In the genomic region with DNA sequence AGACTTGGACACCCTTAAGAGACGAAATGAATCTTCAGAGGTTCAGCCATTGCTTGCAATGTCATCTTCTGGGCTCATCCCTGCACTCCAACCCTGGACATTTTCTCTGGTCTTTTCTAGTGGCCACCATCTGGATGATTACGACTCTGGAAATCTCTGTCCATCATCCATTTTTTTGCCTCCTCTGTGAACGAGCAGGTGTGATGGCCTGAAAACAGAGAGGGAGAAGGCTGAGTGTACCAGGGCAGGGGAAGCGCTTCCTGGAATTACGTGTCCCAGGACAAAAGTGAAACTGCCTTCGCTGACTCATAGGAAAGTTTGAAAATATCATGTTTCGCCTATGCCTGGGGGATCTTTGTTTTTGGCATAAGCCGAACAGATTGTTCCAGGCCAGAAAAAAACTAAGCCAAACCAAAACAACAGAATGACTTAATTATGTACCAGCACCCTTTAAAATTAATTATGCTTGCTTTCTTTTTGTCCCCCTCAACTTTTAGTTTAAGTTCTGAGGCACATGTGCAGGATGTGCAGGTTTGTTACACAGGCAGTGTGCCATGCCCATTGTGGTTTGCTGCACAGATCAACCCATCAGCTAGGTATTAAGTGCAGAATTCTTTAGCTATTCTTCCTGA, we compare ENCODE assay signal across 1 cellular context.
A peak's percentile ranks its signal among the peaks of the same experiment; 100 is the strongest.
TF ChIP-seq lines count a peak whose summit lies in the region.

No MANE protein-coding gene starts in this region.

TF ChIP-seq in HepG2, 621 proteins besides CTCF, POLR2A, EP300 and RAD21 (continued from another document):
- TF ChIP-seq, protein P1, sequence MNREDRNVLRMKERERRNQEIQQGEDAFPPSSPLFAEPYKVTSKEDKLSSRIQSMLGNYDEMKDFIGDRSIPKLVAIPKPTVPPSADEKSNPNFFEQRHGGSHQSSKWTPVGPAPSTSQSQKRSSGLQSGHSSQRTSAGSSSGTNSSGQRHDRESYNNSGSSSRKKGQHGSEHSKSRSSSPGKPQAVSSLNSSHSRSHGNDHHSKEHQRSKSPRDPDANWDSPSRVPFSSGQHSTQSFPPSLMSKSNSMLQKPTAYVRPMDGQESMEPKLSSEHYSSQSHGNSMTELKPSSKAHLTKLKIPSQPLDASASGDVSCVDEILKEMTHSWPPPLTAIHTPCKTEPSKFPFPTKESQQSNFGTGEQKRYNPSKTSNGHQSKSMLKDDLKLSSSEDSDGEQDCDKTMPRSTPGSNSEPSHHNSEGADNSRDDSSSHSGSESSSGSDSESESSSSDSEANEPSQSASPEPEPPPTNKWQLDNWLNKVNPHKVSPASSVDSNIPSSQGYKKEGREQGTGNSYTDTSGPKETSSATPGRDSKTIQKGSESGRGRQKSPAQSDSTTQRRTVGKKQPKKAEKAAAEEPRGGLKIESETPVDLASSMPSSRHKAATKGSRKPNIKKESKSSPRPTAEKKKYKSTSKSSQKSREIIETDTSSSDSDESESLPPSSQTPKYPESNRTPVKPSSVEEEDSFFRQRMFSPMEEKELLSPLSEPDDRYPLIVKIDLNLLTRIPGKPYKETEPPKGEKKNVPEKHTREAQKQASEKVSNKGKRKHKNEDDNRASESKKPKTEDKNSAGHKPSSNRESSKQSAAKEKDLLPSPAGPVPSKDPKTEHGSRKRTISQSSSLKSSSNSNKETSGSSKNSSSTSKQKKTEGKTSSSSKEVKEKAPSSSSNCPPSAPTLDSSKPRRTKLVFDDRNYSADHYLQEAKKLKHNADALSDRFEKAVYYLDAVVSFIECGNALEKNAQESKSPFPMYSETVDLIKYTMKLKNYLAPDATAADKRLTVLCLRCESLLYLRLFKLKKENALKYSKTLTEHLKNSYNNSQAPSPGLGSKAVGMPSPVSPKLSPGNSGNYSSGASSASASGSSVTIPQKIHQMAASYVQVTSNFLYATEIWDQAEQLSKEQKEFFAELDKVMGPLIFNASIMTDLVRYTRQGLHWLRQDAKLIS (CRISPR knock-in tag; IDR thresholded peaks at IDR 0.05) = no peak
- TF ChIP-seq, protein P2, sequence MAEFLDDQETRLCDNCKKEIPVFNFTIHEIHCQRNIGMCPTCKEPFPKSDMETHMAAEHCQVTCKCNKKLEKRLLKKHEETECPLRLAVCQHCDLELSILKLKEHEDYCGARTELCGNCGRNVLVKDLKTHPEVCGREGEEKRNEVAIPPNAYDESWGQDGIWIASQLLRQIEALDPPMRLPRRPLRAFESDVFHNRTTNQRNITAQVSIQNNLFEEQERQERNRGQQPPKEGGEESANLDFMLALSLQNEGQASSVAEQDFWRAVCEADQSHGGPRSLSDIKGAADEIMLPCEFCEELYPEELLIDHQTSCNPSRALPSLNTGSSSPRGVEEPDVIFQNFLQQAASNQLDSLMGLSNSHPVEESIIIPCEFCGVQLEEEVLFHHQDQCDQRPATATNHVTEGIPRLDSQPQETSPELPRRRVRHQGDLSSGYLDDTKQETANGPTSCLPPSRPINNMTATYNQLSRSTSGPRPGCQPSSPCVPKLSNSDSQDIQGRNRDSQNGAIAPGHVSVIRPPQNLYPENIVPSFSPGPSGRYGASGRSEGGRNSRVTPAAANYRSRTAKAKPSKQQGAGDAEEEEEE (CRISPR knock-in tag; IDR thresholded peaks at IDR 0.05; ENCODE audit: borderline replicate concordance) = no peak
- TF ChIP-seq ZNF557 (CRISPR knock-in tag; IDR thresholded peaks at IDR 0.05) (no peak), CHD4 (IDR thresholded peaks at IDR 0.05; ENCODE audit: borderline replicate concordance, low read length) (no peak), HOXA7 (CRISPR knock-in tag; IDR thresholded peaks at IDR 0.05) (no peak), ZFP82 (CRISPR knock-in tag; IDR thresholded peaks at IDR 0.05; ENCODE audit: borderline replicate concordance) (no peak), FOSL2 (CRISPR knock-in tag; IDR thresholded peaks at IDR 0.05) (peak; percentile 70), ZNF12 (CRISPR knock-in tag; IDR thresholded peaks at IDR 0.05) (no peak), MAFF (IDR thresholded peaks at IDR 0.05; ENCODE audit: low read depth, low read length) (no peak), SIX1 (CRISPR knock-in tag; IDR thresholded peaks at IDR 0.05; ENCODE audit: borderline replicate concordance) (peak; percentile 66; the same call in 1 of the 2 replicates)
- TF ChIP-seq, protein P3, sequence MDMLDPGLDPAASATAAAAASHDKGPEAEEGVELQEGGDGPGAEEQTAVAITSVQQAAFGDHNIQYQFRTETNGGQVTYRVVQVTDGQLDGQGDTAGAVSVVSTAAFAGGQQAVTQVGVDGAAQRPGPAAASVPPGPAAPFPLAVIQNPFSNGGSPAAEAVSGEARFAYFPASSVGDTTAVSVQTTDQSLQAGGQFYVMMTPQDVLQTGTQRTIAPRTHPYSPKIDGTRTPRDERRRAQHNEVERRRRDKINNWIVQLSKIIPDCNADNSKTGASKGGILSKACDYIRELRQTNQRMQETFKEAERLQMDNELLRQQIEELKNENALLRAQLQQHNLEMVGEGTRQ (IDR thresholded peaks at IDR 0.05; ENCODE audit: low read depth, low read length) = no peak
- TF ChIP-seq, protein P3 (CRISPR knock-in tag; IDR thresholded peaks at IDR 0.05; ENCODE audit: borderline replicate concordance) = no peak
